Comparison of ENCODE assay signal across 8 cellular contexts in the genomic region with DNA sequence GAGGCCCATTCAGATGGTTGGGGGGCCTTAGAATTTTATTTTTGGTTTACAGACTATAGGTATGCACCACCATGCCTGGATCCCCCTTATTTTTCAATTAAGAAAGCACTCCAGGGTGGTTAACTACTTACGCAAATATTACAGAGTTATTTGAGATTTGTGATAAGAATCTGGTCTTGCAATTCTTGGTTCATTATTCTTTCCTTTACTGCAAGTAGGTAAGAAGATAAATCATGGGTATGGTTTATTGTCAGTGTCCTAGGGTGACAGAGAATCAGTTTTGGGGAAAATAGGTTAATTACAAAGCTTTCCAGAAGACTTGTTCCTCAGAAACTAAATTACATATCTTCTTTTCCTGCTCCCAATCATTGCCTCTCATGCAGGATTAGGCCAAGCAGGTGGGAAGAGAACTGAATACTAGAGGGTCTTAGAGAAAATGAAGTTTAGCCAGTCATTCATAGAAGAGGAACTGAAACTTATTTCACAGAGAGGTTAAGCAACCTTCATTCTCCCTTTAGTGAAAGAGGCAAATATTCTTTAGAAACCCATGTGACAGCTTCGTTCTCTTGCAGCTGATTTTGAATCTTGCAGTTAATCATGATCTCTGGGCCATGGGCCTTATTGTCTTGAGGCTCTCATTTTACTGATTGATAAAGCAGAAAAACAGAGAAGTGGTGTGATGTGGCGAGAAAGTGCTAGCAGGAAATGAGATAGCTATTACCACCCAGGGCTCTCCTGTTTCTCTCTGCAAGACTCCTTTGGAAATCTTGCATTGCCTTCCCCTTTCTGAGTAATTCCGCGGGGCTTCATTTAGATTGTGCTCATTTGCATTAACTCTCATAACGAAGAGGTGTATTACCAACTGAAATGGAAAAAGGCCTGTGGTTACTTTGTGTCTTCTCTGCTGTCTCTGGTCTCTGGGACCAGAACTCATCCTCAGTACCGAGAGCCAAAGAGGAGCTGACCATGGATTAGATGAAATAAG. TPM values are rescaled to one million over a fixed set of nuclear protein-coding genes. Genes with fewer than 3 reads are reported as not detected.
DNase-seq lines count a peak whose midpoint lies in the region; ATAC-seq lines count a peak whose summit lies in the region.

No MANE protein-coding gene starts in this region.

- no peaks in the 10 kb centered on the region for H3K9me3 Mint-ChIP-seq in T-helper 2 cell treated with Interferon-gamma antibody and Interleukin-4, amounts not matched to agents 5 μg/mL and 100 μg/mL, for 36 hours

- H3K4me1 Mint-ChIP-seq in T-helper 2 cell treated with Interferon-gamma antibody and Interleukin-4, amounts not matched to agents 5 μg/mL and 100 μg/mL, for 36 hours (ENCODE audit: low read depth), result peaks cover 18% of the 10 kb centered on the region

- ATAC-seq in HG03108 (IDR thresholded peaks at IDR 0.05; ENCODE audit: unreplicated experiment), result peak; percentile 90

- no peaks in the 10 kb centered on the region for H3K36me3 Mint-ChIP-seq in T-helper 2 cell treated with Interferon-gamma antibody and Interleukin-4, amounts not matched to agents 5 μg/mL and 100 μg/mL, for 36 hours (ENCODE audit: low read depth)

- H3K4me3 Mint-ChIP-seq in T-helper 2 cell treated with Interferon-gamma antibody and Interleukin-4, amounts not matched to agents 5 μg/mL and 100 μg/mL, for 36 hours, result peak overlapping the region; percentile 39

- DNase-seq in stimulated activated CD4-positive, alpha-beta T cell treated with anti-CD3 and anti-CD28 coated beads, Interleukin-15, amount 100 ng/mL, for 48 hours (ENCODE audit: low read depth in 2 of 2), result peak; percentile 6 to 17
- DNase-seq in stimulated activated CD4-positive, alpha-beta T cell treated with anti-CD3 and anti-CD28 coated beads, Interleukin-4, amount 100 ng/mL, for 1 hour, result no peak
- peak; percentile 42 for DNase-seq in T-helper 2 cell treated with Interferon-gamma antibody and Interleukin-4, amounts not matched to agents 5 μg/mL and 100 μg/mL, for 36 hours (ENCODE audit: low spot score)
- DNase-seq in superior temporal gyrus (ENCODE audit: extremely low spot score), result peak; percentile 21
- DNase-seq in AG08396 (ENCODE audit: low spot score), result no peak
- DNase-seq in NCI-H510A treated with DMSO at 0.1 percent for 48 hours (lab: John Stamatoyannopoulos, UW), result no peak
- no peak for DNase-seq in SK-N-DZ (ENCODE audit: low spot score)

- peak overlapping the region; percentile 60 for H3K27ac Mint-ChIP-seq in T-helper 2 cell treated with Interferon-gamma antibody and Interleukin-4, amounts not matched to agents 5 μg/mL and 100 μg/mL, for 36 hours

- peaks cover 17% of the 10 kb centered on the region for H3K27me3 Mint-ChIP-seq in T-helper 2 cell treated with Interferon-gamma antibody and Interleukin-4, amounts not matched to agents 5 μg/mL and 100 μg/mL, for 36 hours (ENCODE audit: low read depth)

RNA-seq across cellular contexts. Expression of a gene that starts 44.8 kb away (rescaled TPM):
- 0.32 and 0.65 TPM in 2 replicates for polyA plus RNA-seq in SK-N-DZ (2014; cell fraction: cytosol; rRNA removed)
- 1.2 TPM in 1 of 2 replicates, not detected in the other for polyA plus RNA-seq in SK-N-DZ (2014; cell fraction: nucleus; rRNA removed)

RNA-seq across cellular contexts. Expression of a gene that starts 46.5 kb away (rescaled TPM):
- polyA plus RNA-seq in SK-N-DZ (2014; cell fraction: cytosol; rRNA removed), result 2.7 and 3.9 TPM in 2 replicates
- polyA plus RNA-seq in SK-N-DZ (2014; cell fraction: nucleus; rRNA removed), result 0.46 and 1.3 TPM in 2 replicates

Comparison
In these comparisons a context has a peak if more than half of its experiments do, and no peak if none do; other contexts are left out.
1. DNase-seq: peak in stimulated activated CD4-positive, alpha-beta T cell treated with anti-CD3 and anti-CD28 coated beads, Interleukin-15, amount 100 ng/mL, for 48 hours (2 of 2), T-helper 2 cell treated with Interferon-gamma antibody and Interleukin-4, amounts not matched to agents 5 μg/mL and 100 μg/mL, for 36 hours (single experiment) and superior temporal gyrus (single experiment); none in stimulated activated CD4-positive, alpha-beta T cell treated with anti-CD3 and anti-CD28 coated beads, Interleukin-4, amount 100 ng/mL, for 1 hour (single experiment), AG08396 (single experiment), NCI-H510A treated with DMSO at 0.1 percent for 48 hours (single experiment) and SK-N-DZ (single experiment).